Comparison of ENCODE assay signal across 3 cellular contexts in genomic region chr15:90228960-90229359, GRCh38.
A peak's percentile ranks its signal among the peaks of the same experiment; 100 is the strongest.
DNase-seq lines count a peak whose midpoint lies in the region; ATAC-seq lines count a peak whose summit lies in the region.
"Had no signal": no experiment of that assay in that cellular context is flagged by ENCODE, and none has a peak within 500 bp of the region (broad histone marks: within the 10 kb centered on the region; RNA-seq: fewer than 3 reads in every experiment).

No MANE protein-coding gene starts in this region.

- peaks cover 31 to 34% of the 10 kb centered on the region in 2 donors for H3K4me1 Mint-ChIP-seq in stimulated activated naive B cell treated with anti-CD40 and anti-IgM and Interleukin-4, amounts not matched to agents 10 μg/mL and 1 μg/mL and 100 μg/mL, for 72 hours

- H3K36me3 Mint-ChIP-seq in stimulated activated naive B cell treated with anti-CD40 and anti-IgM and Interleukin-4, amounts not matched to agents 10 μg/mL and 1 μg/mL and 100 μg/mL, for 72 hours, result peaks cover 33 to 62% of the 10 kb centered on the region in 2 donors

- peak overlapping the region; percentile 52 for H3K27ac Mint-ChIP-seq in stimulated activated naive B cell treated with anti-CD40 and anti-IgM and Interleukin-4, amounts not matched to agents 10 μg/mL and 1 μg/mL and 100 μg/mL, for 72 hours

- DNase-seq in stimulated activated naive B cell treated with anti-CD40 and anti-IgM and Interleukin-4, amounts not matched to agents 10 μg/mL and 1 μg/mL and 100 μg/mL, for 72 hours, result no peak
- DNase-seq in GDM1 (lab: John Stamatoyannopoulos, UW), result no peak
- DNase-seq: NCI-H2081 had no signal

- ATAC-seq in stimulated activated naive B cell treated with anti-CD40 and anti-IgM and Interleukin-4, amounts not matched to agents 10 μg/mL and 1 μg/mL and 100 μg/mL, for 72 hours (replicated peaks), result no peak

- H3K27me3 Mint-ChIP-seq in stimulated activated naive B cell treated with anti-CD40 and anti-IgM and Interleukin-4, amounts not matched to agents 10 μg/mL and 1 μg/mL and 100 μg/mL, for 72 hours, result no peaks in the 10 kb centered on the region

- no peaks in the 10 kb centered on the region for H3K9me3 Mint-ChIP-seq in stimulated activated naive B cell treated with anti-CD40 and anti-IgM and Interleukin-4, amounts not matched to agents 10 μg/mL and 1 μg/mL and 100 μg/mL, for 72 hours

- H3K4me3 Mint-ChIP-seq in stimulated activated naive B cell treated with anti-CD40 and anti-IgM and Interleukin-4, amounts not matched to agents 10 μg/mL and 1 μg/mL and 100 μg/mL, for 72 hours, result no peak overlapping the region
